Comparison of ENCODE assay signal across 1 cellular context in the genomic region with DNA sequence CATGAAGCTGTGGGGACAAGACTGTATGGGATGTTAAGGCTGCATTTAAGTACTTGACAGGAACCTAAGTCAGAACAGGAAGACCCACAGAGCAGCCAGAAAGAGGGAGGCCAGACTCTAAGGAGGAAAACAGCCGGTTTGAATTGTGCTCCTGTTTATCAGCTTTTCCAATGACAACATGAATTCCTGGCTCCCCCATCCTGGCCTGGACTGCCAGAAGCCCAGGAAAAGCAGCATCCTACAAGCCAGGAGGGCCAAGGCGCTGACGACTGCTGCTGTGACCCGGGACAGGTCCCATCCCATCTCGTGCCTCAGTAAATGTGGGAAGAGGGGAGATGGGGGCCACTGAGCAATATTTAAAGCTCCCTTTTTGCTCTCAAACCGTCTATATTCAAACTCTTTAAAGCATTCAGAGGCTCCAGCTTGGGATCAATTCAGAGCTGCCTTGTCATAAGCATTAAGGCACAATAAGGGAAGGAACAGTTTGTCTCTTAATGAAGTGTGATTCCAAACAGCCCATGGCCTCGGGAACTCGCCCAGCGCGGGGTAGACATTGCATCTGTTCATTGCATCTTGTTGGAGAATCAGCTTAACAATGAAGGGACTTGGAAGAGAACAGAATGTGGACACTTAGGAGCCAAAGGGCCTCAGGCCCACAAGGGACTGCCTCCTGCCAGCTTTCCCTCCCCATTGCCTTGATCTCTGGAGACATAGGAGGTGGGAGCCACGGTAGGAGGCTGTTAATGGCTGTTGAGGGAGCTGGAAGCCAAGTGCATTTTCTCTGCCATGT.
TF ChIP-seq lines count a peak whose summit lies in the region.

No MANE protein-coding gene starts in this region.

TF ChIP-seq in H1, 55 proteins besides CTCF, POLR2A, EP300 and RAD21:
- no peak for TF ChIP-seq NRF1 (IDR thresholded peaks at IDR 0.05; ENCODE audit: low read depth, low read length)
- TF ChIP-seq RBBP5 (IDR thresholded peaks at IDR 0.05; ENCODE audit: borderline replicate concordance, low read depth, low read length): no peak
- TF ChIP-seq SIN3A (conservative IDR thresholded peaks at IDR 0.05 in 1 of 2, IDR thresholded peaks at IDR 0.05 in 1 of 2; ENCODE audit: low read depth in 1 of 2, low read length in 2 of 2): no peak
- TF ChIP-seq RXRA (IDR thresholded peaks at IDR 0.05; ENCODE audit: insufficient read depth, low read depth, low read length): no peak
- no peak for TF ChIP-seq TBP (IDR thresholded peaks at IDR 0.05; ENCODE audit: low read depth, low read length)
- TF ChIP-seq JUN (IDR thresholded peaks at IDR 0.05; ENCODE audit: low read depth, low read length): no peak
- TF ChIP-seq RFX5 (IDR thresholded peaks at IDR 0.05; ENCODE audit: borderline replicate concordance, low read depth, low read length): no peak
- no peak for TF ChIP-seq SP1 (IDR thresholded peaks at IDR 0.05; ENCODE audit: low read depth, low read length)
- no peak for TF ChIP-seq PHF8 (conservative IDR thresholded peaks at IDR 0.05; ENCODE audit: low read depth, low read length)
- no peak for TF ChIP-seq CEBPB (IDR thresholded peaks at IDR 0.05; ENCODE audit: low read depth, low read length)
- no peak for TF ChIP-seq BACH1 (IDR thresholded peaks at IDR 0.05; ENCODE audit: low read length)
- TF ChIP-seq HDAC2 (IDR thresholded peaks at IDR 0.05; ENCODE audit: borderline replicate concordance in 1 of 2, low read depth in 2 of 2, low read length in 2 of 2): no peak
- TF ChIP-seq CHD1 (IDR thresholded peaks at IDR 0.05; ENCODE audit: low read depth, low read length): no peak
- TF ChIP-seq TEAD4 (IDR thresholded peaks at IDR 0.05; ENCODE audit: low read depth, low read length): no peak
- no peak for TF ChIP-seq SP2 (IDR thresholded peaks at IDR 0.05; ENCODE audit: low read length)
- TF ChIP-seq MAFK (IDR thresholded peaks at IDR 0.05; ENCODE audit: low read depth, low read length): no peak
- no peak for TF ChIP-seq NANOG (IDR thresholded peaks at IDR 0.05; ENCODE audit: insufficient read depth, low read depth, low read length, poor library complexity, severe bottlenecking)
